1 cellular context compared by ENCODE assay signal in genomic region chr1:36097693-36098585, GRCh38.
TF ChIP-seq lines count a peak whose summit lies in the region.

No MANE protein-coding gene starts in this region.

TF ChIP-seq in WTC11, 78 proteins besides CTCF, POLR2A, EP300 and RAD21 (continued from another document):
- no peak for TF ChIP-seq ZNF532 (CRISPR knock-in tag; IDR thresholded peaks at IDR 0.05; ENCODE audit: borderline replicate concordance)
- TF ChIP-seq EMX1 (CRISPR knock-in tag; IDR thresholded peaks at IDR 0.05), result no peak
- TF ChIP-seq NR1H2 (CRISPR knock-in tag; IDR thresholded peaks at IDR 0.05), result no peak
- TF ChIP-seq AR (CRISPR knock-in tag; IDR thresholded peaks at IDR 0.05), result no peak
- TF ChIP-seq NFE2L1 (CRISPR knock-in tag; IDR thresholded peaks at IDR 0.05), result no peak
- no peak for TF ChIP-seq MAX (CRISPR knock-in tag; IDR thresholded peaks at IDR 0.05)
- TF ChIP-seq MXD4 (CRISPR knock-in tag; IDR thresholded peaks at IDR 0.05; ENCODE audit: borderline replicate concordance), result no peak
- no peak for TF ChIP-seq FOXK1 (CRISPR knock-in tag; IDR thresholded peaks at IDR 0.05)
- no peak for TF ChIP-seq E2F5 (CRISPR knock-in tag; IDR thresholded peaks at IDR 0.05)
- no peak for TF ChIP-seq IRF2 (CRISPR knock-in tag; IDR thresholded peaks at IDR 0.05; ENCODE audit: borderline replicate concordance, low read depth)
- no peak for TF ChIP-seq CDX4 (CRISPR knock-in tag; IDR thresholded peaks at IDR 0.05; ENCODE audit: borderline replicate concordance)
- no peak for TF ChIP-seq FOXJ3 (CRISPR knock-in tag; IDR thresholded peaks at IDR 0.05; ENCODE audit: borderline replicate concordance)
- TF ChIP-seq USF1 (CRISPR knock-in tag; IDR thresholded peaks at IDR 0.05), result no peak
- no peak for TF ChIP-seq RELA (CRISPR knock-in tag; IDR thresholded peaks at IDR 0.05; ENCODE audit: borderline replicate concordance)
- no peak for TF ChIP-seq TCF7 (CRISPR knock-in tag; IDR thresholded peaks at IDR 0.05; ENCODE audit: low read depth)
- no peak for TF ChIP-seq ATF2 (CRISPR knock-in tag; IDR thresholded peaks at IDR 0.05; ENCODE audit: borderline replicate concordance, low read depth)
